ENCODE assay signal across 16 cellular contexts in the genomic region with DNA sequence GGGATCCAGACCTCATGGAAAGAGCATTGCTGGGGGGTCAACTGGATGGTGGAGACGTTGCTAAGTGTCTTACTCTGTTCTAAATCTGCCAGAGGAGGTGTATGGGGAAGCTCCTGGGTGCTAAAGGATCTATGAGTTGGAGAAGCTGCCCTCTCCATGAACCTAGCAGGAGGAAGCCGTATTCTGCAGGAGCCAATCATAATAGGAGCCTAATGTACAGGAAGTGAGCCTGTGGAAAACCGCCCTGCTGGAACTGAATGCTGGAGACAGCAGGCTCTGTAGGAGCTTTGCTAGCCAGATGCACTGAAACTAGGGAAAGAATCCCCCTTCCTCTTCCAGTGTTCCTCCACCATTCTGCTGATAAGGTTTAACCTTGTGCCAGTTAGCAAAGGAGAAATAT. TPM values are rescaled to one million over a fixed set of nuclear protein-coding genes. Genes with fewer than 3 reads are reported as not detected.
DNase-seq lines count a peak whose midpoint lies in the region; ATAC-seq, FAIRE-seq and TF ChIP-seq lines count a peak whose summit lies in the region.
"Had no signal": no experiment of that assay in that cellular context is flagged by ENCODE, and none has a peak within 500 bp of the region (broad histone marks: within the 10 kb centered on the region; RNA-seq: fewer than 3 reads in every experiment).

No MANE protein-coding gene starts in this region.

- H3K4me1 ChIP-seq in K562 (replicated peaks in 1 of 2; ENCODE audit: control insufficient read depth in 2 of 2, insufficient read depth in 2 of 2, low read length in 2 of 2) (peaks cover 0 to 6% of the 10 kb centered on the region in 2 experiments; a peak in 1 of 5 replicates), right lobe of liver (no peaks in the 10 kb centered on the region)

- ATAC-seq in K562 (peak; percentile 69), right lobe of liver (peak; percentile 65 to 77 (median 73)), GM21423 (IDR thresholded peaks at IDR 0.05; ENCODE audit: unreplicated experiment) (no peak)

- TF ChIP-seq CTCF in HL-60 (IDR thresholded peaks at IDR 0.05; ENCODE audit: insufficient read depth, low read length) (no peak), K562 (IDR thresholded peaks at IDR 0.05 in 2 of 3, conservative IDR thresholded peaks at IDR 0.05 in 1 of 3; ENCODE audit: insufficient read depth in 2 of 3, low read depth in 1 of 3, low read length in 3 of 3) (no peak), right lobe of liver (IDR thresholded peaks at IDR 0.05) (no peak)

- no peak overlapping the region for H3K27ac ChIP-seq in HL-60 (replicated peaks)
- no peak overlapping the region for H3K27ac ChIP-seq in K562 (ENCODE audit: extremely low read depth, low read depth, low read length)
- no peak overlapping the region for H3K27ac ChIP-seq in right lobe of liver

- H2AFZ ChIP-seq in K562 (ENCODE audit: low read depth, low read length) = no peak overlapping the region

- H3K4me3 ChIP-seq in HL-60 (replicated peaks; ENCODE audit: insufficient read depth, low read length) (no peak overlapping the region), K562 (no peak overlapping the region), right lobe of liver (no peak overlapping the region)

- H3K79me2 ChIP-seq in K562 (ENCODE audit: control insufficient read depth, insufficient read depth, low read length) = peaks cover 72% of the 10 kb centered on the region

- no peak overlapping the region for H3K9ac ChIP-seq in K562 (ENCODE audit: insufficient read depth in 1 of 2, low read depth in 2 of 2, low read length in 2 of 2)

- H3K27me3 ChIP-seq in HL-60 (ENCODE audit: insufficient read depth, poor library complexity, severe bottlenecking) = no peaks in the 10 kb centered on the region
- no peaks in the 10 kb centered on the region for H3K27me3 ChIP-seq in K562 (ENCODE audit: control insufficient read depth in 2 of 2, insufficient read depth in 2 of 2, low read length in 2 of 2)
- no peaks in the 10 kb centered on the region for H3K27me3 ChIP-seq in right lobe of liver

- H3K4me2 ChIP-seq in K562 (ENCODE audit: insufficient read depth, low read length) = no peak overlapping the region

- intact Hi-C loops in K562 (cut with micrococcal nuclease) = no loop called here
- intact Hi-C loops in right lobe of liver (cut with DNase I) = no loop called here

- CTCF ChIA-PET in K562 (lab: Yijun Ruan, JAX; ENCODE audit: low intra/inter-chr PET ratio) = no interaction called here

- H3K9me3 ChIP-seq in K562 (replicated peaks; ENCODE audit: control insufficient read depth, insufficient read depth, low read depth, low read length) = no peaks in the 10 kb centered on the region
- H3K9me3 ChIP-seq in right lobe of liver = no peaks in the 10 kb centered on the region

- BruUV-seq in K562 (replicated peaks; lab: Mats Ljungman, UMichigan) = no TSS peak

- H4K20me1 ChIP-seq in K562 (replicated peaks; ENCODE audit: control insufficient read depth, insufficient read depth, low read length) = no peaks in the 10 kb centered on the region

- DNase-seq in Caki2 (ENCODE audit: low read depth) = peak; percentile 61
- DNase-seq in HL-60 (ENCODE audit: low read depth in 1 of 2, low spot score in 1 of 2) = peak; percentile 11 to 33
- DNase-seq in K562 (ENCODE audit: extremely low read depth in 1 of 4, low spot score in 3 of 4) = peak in 2 of 4 experiments; percentile 11 to 25
- no peak for DNase-seq in right lobe of liver
- DNase-seq in stimulated activated CD4-positive, alpha-beta T cell treated with anti-CD3 and anti-CD28 coated beads, Interleukin-4, amount 100 ng/mL, for 4 hours = no peak
- DNase-seq in middle frontal gyrus (ENCODE audit: extremely low spot score, low spot score) = no peak
- DNase-seq: activated CD4-positive, CD25-positive, alpha-beta regulatory T cell; GOT3; NCI-H1105; PC-3; trophoblast cell had no signal

- H3K9me1 ChIP-seq in K562 (ENCODE audit: control insufficient read depth, insufficient read depth, low read length) = no peaks in the 10 kb centered on the region

- POLR2A ChIA-PET in K562 (lab: Yijun Ruan, JAX) = interaction anchor here (1.0 to 2.3 kb wide), 5 partner anchors 8 to 15 kb away, joined by 3 to 9 read pairs (median 4); a partner anchor contains a TSS

- TF ChIP-seq RAD21 in K562 (CRISPR knock-in tag; conservative IDR thresholded peaks at IDR 0.05 in 1 of 2, IDR thresholded peaks at IDR 0.05 in 1 of 2) = no peak

- TF ChIP-seq POLR2A in K562 (conservative IDR thresholded peaks at IDR 0.05) (no peak), right lobe of liver (IDR thresholded peaks at IDR 0.05) (no peak)

- 50% methylated on average over 3 of the region's 3 CpGs for WGBS in K562 (ENCODE audit: insufficient coverage, low coverage, missing lambda C conversion rate)
- no CpG with 5 or more reads among the region's 3 CpGs for WGBS in right lobe of liver (ENCODE audit: insufficient coverage, low coverage, low lambda C conversion rate, missing lambda C conversion rate)

- FAIRE-seq in K562 (lab: Jason Lieb, UNC) = no peak

- H3K36me3 ChIP-seq in K562 (ENCODE audit: control insufficient read depth, insufficient read depth, low read length) (peaks cover 40% of the 10 kb centered on the region; the same call in 2 of the 3 replicates), right lobe of liver (no peaks in the 10 kb centered on the region)

- in situ Hi-C loops in Caki2 (cut with HindIII; ENCODE audit: low pct_unique_long_range_greater_than_20kb, low sequenced_read_pairs) = no loop called here
- in situ Hi-C loops in K562 (cut with MboI) = no loop called here

- no peak for TF ChIP-seq EP300 in K562 (IDR thresholded peaks at IDR 0.05; ENCODE audit: low read length)

RNA-seq across cellular contexts. Expression of a gene that starts 10.9 kb away (rescaled TPM):
- 9.7 and 11.3 TPM in 2 replicates for total RNA-seq in Caki2 (2014; rRNA removed; shearing (Covaris generic); ENCODE audit: low replicate concordance)
- total RNA-seq in K562 (2011; cell fraction: chromatin; rRNA removed; ENCODE audit: low replicate concordance) = 54.6 and 116 TPM in 2 replicates
- 32.2 and 36.5 TPM in 2 replicates for total RNA-seq in K562 (2011; cell fraction: nucleolus; rRNA removed)
- 77.7 and 94.6 TPM in 2 replicates for total RNA-seq in K562 (2011; cell fraction: nucleoplasm; rRNA removed)
- total RNA-seq in K562 (2014; rRNA removed) (12.1 and 12.5 TPM in 2 replicates), K562 (2014; rRNA removed; fragmentation: Illumina TruSeq; extraction: Trizol) (27.6 and 34.8 TPM in 2 replicates), K562 (2015; rRNA removed; fragmentation: Illumina TruSeq; extraction: Trizol) (29.3 and 30.0 TPM in 2 replicates), K562 (2021) (19.1 TPM in 2 replicates), right lobe of liver (1 to 10 TPM; 3.9 to 6.2 (median 5.0) TPM)
- polyA plus RNA-seq in K562 (2011; rRNA removed) (18.7 and 20.9 TPM in 2 replicates), K562 (2014; fragmentation: Illumina TruSeq; extraction: Trizol) (15.9 and 19.5 TPM in 2 replicates), K562 (2014; fragmentation: Nextera tagmentation; extraction: Ambion mirVana) (10 to 100 TPM; 10.6 to 14.6 TPM), K562 (2014; rRNA removed) (11.3 and 13.3 TPM in 2 replicates)
- 2.5 and 5.3 TPM in 2 replicates for polyA plus RNA-seq in K562 (2011; cell fraction: cytosol; rRNA removed)
- polyA plus RNA-seq in K562 (2011; cell fraction: nucleus; rRNA removed) = 18.6 and 21.2 TPM in 2 replicates
- 10.5 and 11.7 TPM in 2 replicates for polyA plus RNA-seq in K562 (2012)
- polyA minus RNA-seq in K562 (2011; rRNA and poly(A)+ RNA removed) = 58.4 and 70.1 TPM in 2 replicates
- polyA minus RNA-seq in K562 (2011; cell fraction: cytosol; rRNA and poly(A)+ RNA removed) = 14.0 and 16.0 TPM in 2 replicates
- polyA minus RNA-seq in K562 (2011; cell fraction: nucleus; rRNA and poly(A)+ RNA removed) = 24.1 and 32.8 TPM in 2 replicates

RNA-seq across cellular contexts. Expression of a gene that starts 20.9 kb away (rescaled TPM):
- total RNA-seq in Caki2 (2014; rRNA removed; shearing (Covaris generic); ENCODE audit: low replicate concordance) = 1.6 and 3.8 TPM in 2 replicates
- 129 and 268 TPM in 2 replicates for total RNA-seq in K562 (2011; cell fraction: chromatin; rRNA removed; ENCODE audit: low replicate concordance)
- 56.2 and 74.1 TPM in 2 replicates for total RNA-seq in K562 (2011; cell fraction: nucleolus; rRNA removed)
- total RNA-seq in K562 (2011; cell fraction: nucleoplasm; rRNA removed) = 100 and 102 TPM in 2 replicates
- total RNA-seq in K562 (2014; rRNA removed) (43.0 and 51.1 TPM in 2 replicates), K562 (2014; rRNA removed; fragmentation: Illumina TruSeq; extraction: Trizol) (69.2 and 73.9 TPM in 2 replicates), K562 (2015; rRNA removed; fragmentation: Illumina TruSeq; extraction: Trizol) (66.8 and 67.6 TPM in 2 replicates), K562 (2021) (93.6 and 98.9 TPM in 2 replicates), right lobe of liver (10 to 100 TPM; 13.8 to 49.6 (median 25.5) TPM)
- polyA plus RNA-seq in K562 (2011; rRNA removed) (37.8 and 39.8 TPM in 2 replicates), K562 (2014; fragmentation: Illumina TruSeq; extraction: Trizol) (44.1 and 48.7 TPM in 2 replicates), K562 (2014; fragmentation: Nextera tagmentation; extraction: Ambion mirVana) (10 to 100 TPM; 25.6 to 27.8 TPM), K562 (2014; rRNA removed) (28.1 and 37.8 TPM in 2 replicates)
- 12.9 and 27.6 TPM in 2 replicates for polyA plus RNA-seq in K562 (2011; cell fraction: cytosol; rRNA removed)
- 113 and 158 TPM in 2 replicates for polyA plus RNA-seq in K562 (2011; cell fraction: nucleus; rRNA removed)
- 24.1 and 37.2 TPM in 2 replicates for polyA plus RNA-seq in K562 (2012)
- polyA minus RNA-seq in K562 (2011; rRNA and poly(A)+ RNA removed) = 60.0 and 69.1 TPM in 2 replicates
- 50.6 and 66.1 TPM in 2 replicates for polyA minus RNA-seq in K562 (2011; cell fraction: cytosol; rRNA and poly(A)+ RNA removed)
- polyA minus RNA-seq in K562 (2011; cell fraction: nucleus; rRNA and poly(A)+ RNA removed) = 59.9 and 98.7 TPM in 2 replicates

RNA-seq across cellular contexts. Expression of a gene that starts 53.7 kb away (rescaled TPM):
- not detected in 2 replicates for total RNA-seq in Caki2 (2014; rRNA removed; shearing (Covaris generic); ENCODE audit: low replicate concordance)
- total RNA-seq in K562 (2011; cell fraction: chromatin; rRNA removed; ENCODE audit: low replicate concordance) = not detected in 2 replicates
- not detected in 2 replicates for total RNA-seq in K562 (2011; cell fraction: nucleolus; rRNA removed)
- total RNA-seq in K562 (2011; cell fraction: nucleoplasm; rRNA removed) = not detected in 2 replicates
- total RNA-seq in K562 (2014; rRNA removed) (not detected in 2 replicates), K562 (2014; rRNA removed; fragmentation: Illumina TruSeq; extraction: Trizol) (not detected in 2 replicates), K562 (2015; rRNA removed; fragmentation: Illumina TruSeq; extraction: Trizol) (not detected in 2 replicates), K562 (2021) (not detected in 2 replicates), right lobe of liver (not detected)
- polyA plus RNA-seq in K562 (2011; rRNA removed) (not detected in 2 replicates), K562 (2014; fragmentation: Illumina TruSeq; extraction: Trizol) (not detected in 2 replicates), K562 (2014; fragmentation: Nextera tagmentation; extraction: Ambion mirVana) (not detected), K562 (2014; rRNA removed) (not detected in 2 replicates)
- polyA plus RNA-seq in K562 (2011; cell fraction: cytosol; rRNA removed) = not detected in 2 replicates
- polyA plus RNA-seq in K562 (2011; cell fraction: nucleus; rRNA removed) = not detected in 2 replicates
- polyA plus RNA-seq in K562 (2012) = not detected in 2 replicates
- not detected in 2 replicates for polyA minus RNA-seq in K562 (2011; rRNA and poly(A)+ RNA removed)
- polyA minus RNA-seq in K562 (2011; cell fraction: cytosol; rRNA and poly(A)+ RNA removed) = not detected in 2 replicates
- polyA minus RNA-seq in K562 (2011; cell fraction: nucleus; rRNA and poly(A)+ RNA removed) = not detected in 2 replicates
- total RNA-seq: kidney epithelial cell, PC-3, pulmonary artery endothelial cell had no signal
- polyA plus RNA-seq: adipose tissue, esophagus had no signal

Comparison
In these comparisons a context has a peak if more than half of its experiments do, and no peak if none do; other contexts are left out.
1. DNase-seq: peak in Caki2 (single experiment) and HL-60 (2 of 2); none in right lobe of liver (0 of 3), stimulated activated CD4-positive, alpha-beta T cell treated with anti-CD3 and anti-CD28 coated beads, Interleukin-4, amount 100 ng/mL, for 4 hours (0 of 2) and middle frontal gyrus (single experiment).